ENCODE assay signal across 25 cellular contexts in genomic region chr17:3008336-3009279, GRCh38. TPM values are rescaled to one million over a fixed set of nuclear protein-coding genes. Genes with fewer than 3 reads are reported as not detected.
DNase-seq lines count a peak whose midpoint lies in the region; ATAC-seq and TF ChIP-seq lines count a peak whose summit lies in the region.
"Had no signal": no experiment of that assay in that cellular context is flagged by ENCODE, and none has a peak within 500 bp of the region (broad histone marks: within the 10 kb centered on the region; RNA-seq: fewer than 3 reads in every experiment).

No MANE protein-coding gene starts in this region.

- H3K27ac ChIP-seq in BLaER1 (peak overlapping the region; percentile 41; the same call in 1 of the 2 replicates), lower lobe of right lung (no peak overlapping the region), spleen (no peak overlapping the region), A673 (ENCODE audit: low read depth, low read length, poor library complexity, severe bottlenecking) (no peak overlapping the region)
- H3K27ac ChIP-seq: C4-2B, GM23248 had no signal

- intact Hi-C loops in activated B cell treated with CpG ODN at 0.5 μM for 24 hours (cut with micrococcal nuclease): no loop called here
- intact Hi-C loops in lower lobe of right lung (cut with DNase I): no loop called here
- intact Hi-C loops in spleen (cut with DNase I; ENCODE audit: low total_unique reads): no loop called here
- intact Hi-C loops in A673 (cut with micrococcal nuclease; ENCODE audit: unreplicated experiment): no loop called here

- no peaks in the 10 kb centered on the region for H3K9me3 Mint-ChIP-seq in activated B cell treated with CpG ODN at 0.5 μM for 24 hours
- H3K9me3 Mint-ChIP-seq: CD8-positive, alpha-beta memory T cell; H9; HFFc6 had no signal

- H3K4me1 ChIP-seq in BLaER1 (peaks cover 49% of the 10 kb centered on the region), lower lobe of right lung (peaks cover 18% of the 10 kb centered on the region), spleen (peaks cover 12 to 20% (median 19%) of the 10 kb centered on the region in 6 donors), A673 (ENCODE audit: insufficient read depth, low read length, poor library complexity, severe bottlenecking) (peaks cover 10% of the 10 kb centered on the region)

- H3K27me3 ChIP-seq in BLaER1 (no peaks in the 10 kb centered on the region), lower lobe of right lung (ENCODE audit: low read depth) (no peaks in the 10 kb centered on the region), spleen (replicated peaks in 1 of 7) (no peaks in the 10 kb centered on the region), A673 (replicated peaks; ENCODE audit: insufficient read depth, low read depth, low read length, poor library complexity) (no peaks in the 10 kb centered on the region)
- H3K27me3 ChIP-seq: MG63 had no signal

- POLR2A ChIA-PET in activated B cell treated with CpG ODN at 0.5 μM for 24 hours (lab: Charles Lee) (interaction anchor here (0.6 kb wide), 1 partner anchor 170 kb away, joined by 3 read pairs; no protein-coding TSS in a partner anchor), A673 (lab: Charles Lee; ENCODE audit: low non-redundant PET) (no interaction called here)

- no peak overlapping the region for H3K27ac Mint-ChIP-seq in activated B cell treated with CpG ODN at 0.5 μM for 24 hours
- H3K27ac Mint-ChIP-seq: HFFc6 had no signal

- BruUV-seq in A673 (replicated peaks; lab: Mats Ljungman, UMichigan): no TSS peak

- peaks cover 41% of the 10 kb centered on the region for H3K36me3 Mint-ChIP-seq in activated B cell treated with CpG ODN at 0.5 μM for 24 hours (ENCODE audit: low read depth)

- H3K9ac ChIP-seq in BLaER1: no peak overlapping the region
- H3K9ac ChIP-seq: GM23248, SK-N-SH had no signal

- no peak for ATAC-seq in activated B cell treated with CpG ODN at 0.5 μM for 24 hours (ENCODE audit: low read depth)
- ATAC-seq in lower lobe of right lung: no peak
- no peak for ATAC-seq in GM21515 (IDR thresholded peaks at IDR 0.05; ENCODE audit: unreplicated experiment)
- no peak for ATAC-seq in HG02678 (IDR thresholded peaks at IDR 0.05; ENCODE audit: unreplicated experiment)
- ATAC-seq: PC-3 had no signal

- WGBS in spleen, 5 donors: 86 to 93% (median 91%) methylated on average over 25 of the region's 25 CpGs

- H3K36me3 ChIP-seq in BLaER1 (peaks cover 88% of the 10 kb centered on the region), lower lobe of right lung (peaks cover 19% of the 10 kb centered on the region), spleen (peaks cover 0 to 82% (median 11%) of the 10 kb centered on the region in 6 donors), A673 (ENCODE audit: insufficient read depth, low read length, poor library complexity, severe bottlenecking) (no peaks in the 10 kb centered on the region)

- no peak overlapping the region for H3K4me3 Mint-ChIP-seq in activated B cell treated with CpG ODN at 0.5 μM for 24 hours
- H3K4me3 Mint-ChIP-seq: CD8-positive, alpha-beta memory T cell; H9; HFFc6 had no signal

- TF ChIP-seq POLR2A in spleen (IDR thresholded peaks at IDR 0.05): no peak

- peaks cover 34% of the 10 kb centered on the region for H4K20me1 ChIP-seq in BLaER1

- peaks cover 20% of the 10 kb centered on the region for H3K4me1 Mint-ChIP-seq in activated B cell treated with CpG ODN at 0.5 μM for 24 hours

- no peaks in the 10 kb centered on the region for H3K27me3 Mint-ChIP-seq in activated B cell treated with CpG ODN at 0.5 μM for 24 hours
- H3K27me3 Mint-ChIP-seq: CD8-positive, alpha-beta memory T cell had no signal

- H3K9me3 ChIP-seq in BLaER1 (no peaks in the 10 kb centered on the region), lower lobe of right lung (no peaks in the 10 kb centered on the region), spleen (no peaks in the 10 kb centered on the region), A673 (ENCODE audit: low read depth, low read length, poor library complexity, severe bottlenecking) (no peaks in the 10 kb centered on the region)
- H3K9me3 ChIP-seq: MG63, SK-N-SH had no signal

- H3K4me2 ChIP-seq in BLaER1: no peak overlapping the region
- H3K4me2 ChIP-seq: SK-N-SH had no signal

- H3K4me3 ChIP-seq in BLaER1 (no peak overlapping the region), lower lobe of right lung (no peak overlapping the region), spleen (no peak overlapping the region), A673 (ENCODE audit: low read depth, low read length, poor library complexity, severe bottlenecking) (no peak overlapping the region)
- H3K4me3 ChIP-seq: GM23248, MG63 had no signal

- CTCF ChIA-PET in activated B cell treated with CpG ODN at 0.5 μM for 24 hours (lab: Charles Lee) (interaction anchor here (1.0 to 1.4 kb wide), 4 partner anchors 160 to 222 kb away, joined by 3 to 4 read pairs (median 3); no protein-coding TSS in a partner anchor), A673 (lab: Charles Lee) (interaction anchor here (0.5 to 1.0 kb wide), 2 partner anchors 160 to 181 kb away, joined by 3 read pairs; no protein-coding TSS in a partner anchor)

- TF ChIP-seq CTCF in activated B cell treated with CpG ODN at 0.5 μM for 24 hours (IDR thresholded peaks at IDR 0.05) (no peak), lower lobe of right lung (IDR thresholded peaks at IDR 0.05) (no peak), spleen (IDR thresholded peaks at IDR 0.05 in 8 of 11, conservative IDR thresholded peaks at IDR 0.05 in 3 of 11) (no peak), A673 (conservative IDR thresholded peaks at IDR 0.05; ENCODE audit: low read depth, low read length) (no peak)

- DNase-seq in activated B cell treated with CpG ODN at 0.5 μM for 24 hours: peak; percentile 4
- peak; percentile 30 for DNase-seq in lower lobe of right lung
- peak; percentile 59 for DNase-seq in spleen
- DNase-seq in A673 (ENCODE audit: low spot score): no peak
- DNase-seq: AML-193; CD8-positive, alpha-beta memory T cell; DMS79 treated with DMSO at 0.1 percent for 48 hours; GF-D8; GM23248; H9; HFFc6; KBM-7; MG63; NCI-H1105 treated with DMSO at 0.1 percent for 48 hours; NCI-H2029; NCI-H446 treated with DMSO at 0.1 percent for 48 hours; NCI-H526; NCI-H82; NK-92 treated with Interleukin-12 subunit alpha and Interleukin-12 subunit beta, amount 100 ng/mL, for 24 hours; PC-3; SK-N-SH had no signal

RNA-seq across cellular contexts. Expression of gene OR1D5, which starts 54.8 kb away (rescaled TPM):
- total RNA-seq in activated B cell treated with CpG ODN at 0.5 μM for 24 hours (not detected in 2 replicates), lower lobe of right lung (not detected), spleen (not detected), A673 (2021) (not detected in 2 replicates)
- polyA plus RNA-seq in spleen: not detected
- total RNA-seq: CD8-positive, alpha-beta memory T cell; GM23248; H9; HFFc6; PC-3 had no signal
- polyA plus RNA-seq: GM23248, SK-N-SH had no signal
